ENCODE assay signal across 8 cellular contexts in genomic region chr19:53537126-53537522, GRCh38. TPM values are rescaled to one million over a fixed set of nuclear protein-coding genes. Genes with fewer than 3 reads are reported as not detected.
A peak's percentile ranks its signal among the peaks of the same experiment; 100 is the strongest.
DNase-seq lines count a peak whose midpoint lies in the region; ATAC-seq and TF ChIP-seq lines count a peak whose summit lies in the region.

No MANE protein-coding gene starts in this region.

- H3K27me3 ChIP-seq in A673 (replicated peaks; ENCODE audit: insufficient read depth, low read depth, low read length, poor library complexity) (no peaks in the 10 kb centered on the region), H7 (ENCODE audit: control insufficient read depth, insufficient read depth, low read length) (no peaks in the 10 kb centered on the region), liver (ENCODE audit: control insufficient read depth in 4 of 4, insufficient read depth in 4 of 4, low read length in 3 of 4) (no peaks in the 10 kb centered on the region), upper lobe of left lung (no peaks in the 10 kb centered on the region)

- TF ChIP-seq RAD21 in liver (IDR thresholded peaks at IDR 0.05), result no peak

- intact Hi-C loops in A673 (cut with micrococcal nuclease; ENCODE audit: unreplicated experiment), result no loop called here

- TF ChIP-seq POLR2A in upper lobe of left lung (IDR thresholded peaks at IDR 0.05), result no peak

- ATAC-seq in upper lobe of left lung (ENCODE audit: low FRiP score in 2 of 2) (peak in 1 of 2 donors; percentile 21), GM21515 (IDR thresholded peaks at IDR 0.05; ENCODE audit: unreplicated experiment) (no peak)

- H3K9ac ChIP-seq in liver (ENCODE audit: low read depth in 1 of 2, low read length in 2 of 2), result no peak overlapping the region

- H3K27ac ChIP-seq in A673 (ENCODE audit: low read depth, low read length, poor library complexity, severe bottlenecking) (peak overlapping the region; percentile 82), adipose tissue (ENCODE audit: low read depth, low read length) (peak overlapping the region; percentile 3), liver (ENCODE audit: low read depth in 1 of 2, low read length in 2 of 2) (peak overlapping the region; percentile 52 to 86), upper lobe of left lung (peak overlapping the region; percentile 81 to 96 (median 88))

- H3K36me3 ChIP-seq in A673 (ENCODE audit: insufficient read depth, low read length, poor library complexity, severe bottlenecking) (no peaks in the 10 kb centered on the region), H7 (replicated peaks; ENCODE audit: control insufficient read depth, insufficient read depth, low read length) (peaks cover 4% of the 10 kb centered on the region), liver (ENCODE audit: control insufficient read depth in 4 of 4, insufficient read depth in 3 of 4, low read depth in 1 of 4, low read length in 3 of 4) (peaks cover 0 to 2% (median 0%) of the 10 kb centered on the region in 4 donors), upper lobe of left lung (peaks cover 0 to 15% (median 5%) of the 10 kb centered on the region in 4 donors)

- DNase-seq in A673 (ENCODE audit: low spot score) (no peak), H7 (no peak), upper lobe of left lung (no peak), NCI-H524 treated with DMSO at 0.1 percent for 48 hours (lab: John Stamatoyannopoulos, UW) (no peak), NCI-H510A treated with DMSO at 0.1 percent for 48 hours (lab: John Stamatoyannopoulos, UW) (no peak)

- CTCF ChIA-PET in A673 (lab: Charles Lee), result no interaction called here

- TF ChIP-seq CTCF in A673 (conservative IDR thresholded peaks at IDR 0.05; ENCODE audit: low read depth, low read length) (no peak), liver (IDR thresholded peaks at IDR 0.05; ENCODE audit: low read depth, low read length, missing input control) (no peak), upper lobe of left lung (IDR thresholded peaks at IDR 0.05) (no peak)

- WGBS in adipose tissue, 3 donors, result 57 to 65% (median 60%) methylated on average over 12 of the region's 12 CpGs
- WGBS in liver, result 56% methylated on average over 12 of the region's 12 CpGs
- WGBS in upper lobe of left lung, 2 donors, result 49 to 50% methylated on average over 12 of the region's 12 CpGs

- H3K4me1 ChIP-seq in A673 (ENCODE audit: insufficient read depth, low read length, poor library complexity, severe bottlenecking) (no peaks in the 10 kb centered on the region), liver (ENCODE audit: control insufficient read depth in 4 of 4, insufficient read depth in 4 of 4, low read length in 3 of 4) (peaks cover 0 to 2% (median 0%) of the 10 kb centered on the region in 4 donors), upper lobe of left lung (peaks cover 0 to 6% (median 0%) of the 10 kb centered on the region in 4 donors)

- TF ChIP-seq EP300 in upper lobe of left lung (IDR thresholded peaks at IDR 0.05), result no peak

- H3K4me3 ChIP-seq in A673 (ENCODE audit: low read depth, low read length, poor library complexity, severe bottlenecking), result peak overlapping the region; percentile 61
- peak overlapping the region; percentile 78 for H3K4me3 ChIP-seq in H7 (ENCODE audit: insufficient read depth, low read depth, low read length)
- H3K4me3 ChIP-seq in liver (ENCODE audit: low read depth in 1 of 3, low read length in 3 of 3), result peak overlapping the region; percentile 57 to 93 (median 65)
- peak overlapping the region; percentile 63 to 76 (median 68) for H3K4me3 ChIP-seq in upper lobe of left lung

- no peaks in the 10 kb centered on the region for H3K9me3 ChIP-seq in A673 (ENCODE audit: low read depth, low read length, poor library complexity, severe bottlenecking)
- peaks cover 0 to 3% (median 2%) of the 10 kb centered on the region in 4 donors for H3K9me3 ChIP-seq in liver (ENCODE audit: control insufficient read depth in 4 of 4, low read length in 3 of 4)
- no peaks in the 10 kb centered on the region for H3K9me3 ChIP-seq in upper lobe of left lung

- BruUV-seq in A673 (replicated peaks; lab: Mats Ljungman, UMichigan), result no TSS peak

- POLR2A ChIA-PET in A673 (lab: Charles Lee; ENCODE audit: low non-redundant PET), result interaction anchor here (0.6 kb wide), 1 partner anchor 1120 kb away, joined by 4 read pairs; no protein-coding TSS in a partner anchor

TF ChIP-seq in liver, 16 proteins besides CTCF, POLR2A, EP300 and RAD21:
- no peak for TF ChIP-seq FOXA1 (IDR thresholded peaks at IDR 0.05)
- TF ChIP-seq YY1 (IDR thresholded peaks at IDR 0.05), result no peak
- TF ChIP-seq REST (IDR thresholded peaks at IDR 0.05), result no peak
- TF ChIP-seq HNF4A (conservative IDR thresholded peaks at IDR 0.05), result no peak
- no peak for TF ChIP-seq HNF4G (IDR thresholded peaks at IDR 0.05)
- no peak for TF ChIP-seq MAX (IDR thresholded peaks at IDR 0.05)
- no peak for TF ChIP-seq TAF1 (conservative IDR thresholded peaks at IDR 0.05)
- no peak for TF ChIP-seq ZBTB33 (IDR thresholded peaks at IDR 0.05)
- no peak for TF ChIP-seq JUND (IDR thresholded peaks at IDR 0.05)
- no peak for TF ChIP-seq GABPA (IDR thresholded peaks at IDR 0.05 in 1 of 2, conservative IDR thresholded peaks at IDR 0.05 in 1 of 2)
- TF ChIP-seq RXRA (IDR thresholded peaks at IDR 0.05), result no peak
- no peak for TF ChIP-seq SP1 (IDR thresholded peaks at IDR 0.05)
- no peak for TF ChIP-seq FOXA2 (IDR thresholded peaks at IDR 0.05)
- no peak for TF ChIP-seq ATF3 (IDR thresholded peaks at IDR 0.05)
- no peak for TF ChIP-seq NR2F2 (IDR thresholded peaks at IDR 0.05)
- no peak for TF ChIP-seq EGR1 (IDR thresholded peaks at IDR 0.05; ENCODE audit: low read depth in 2 of 2)

RNA-seq across cellular contexts. Expression of gene ZNF331, which starts 0.8 kb away (rescaled TPM):
- total RNA-seq in A673 (2021) (25.8 and 29.8 TPM in 2 replicates), liver (1 to 10 TPM; 6.9 to 9.7 TPM), upper lobe of left lung (10 to 100 TPM; 26.3 to 80.0 (median 47.1) TPM)
- total RNA-seq in H7 (2014; rRNA removed; shearing (Covaris generic)), result 23.2 and 32.4 TPM in 2 replicates
- polyA plus RNA-seq in adipose tissue (100 to 1,000 TPM in 1 of 3 donors, 10 to 100 TPM in 1, 1 to 10 TPM in 1; 7.6 to 200 (median 21.3) TPM), liver (1 to 10 TPM; 2.8 to 4.6 TPM)

Comparison
In these comparisons a context has a peak if more than half of its experiments do, and no peak if none do; other contexts are left out.
1. H3K27ac ChIP-seq: peak in every context shown above with its lines; median percentile 88 in upper lobe of left lung; 82 in A673; 69 in liver; 3 in adipose tissue.